1 cellular context compared by ENCODE assay signal in the genomic region with DNA sequence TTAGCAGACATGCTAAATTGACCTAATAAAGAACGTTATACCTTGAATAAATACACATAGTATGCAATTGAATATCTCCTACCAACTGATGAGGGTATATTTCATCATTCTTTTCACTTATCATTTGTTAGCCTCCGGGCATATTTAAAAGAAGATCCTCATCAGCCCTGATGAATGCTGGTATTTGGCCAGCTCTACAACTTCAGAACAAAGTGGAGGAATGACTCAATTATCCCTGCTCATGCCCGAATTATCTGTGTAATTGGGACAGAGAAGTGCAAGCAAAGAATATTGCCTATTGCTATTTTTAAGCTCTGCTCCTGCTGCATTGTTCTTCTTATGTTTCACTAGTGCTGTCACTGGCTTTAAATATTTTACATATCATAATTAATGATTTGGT.
TF ChIP-seq lines count a peak whose summit lies in the region.

No MANE protein-coding gene starts in this region.

TF ChIP-seq in SK-N-SH treated with all-trans-retinoic acid at 6 μM for 48 hours, 23 proteins besides CTCF, POLR2A, EP300 and RAD21 (continued from another document):
- TF ChIP-seq, protein P1, sequence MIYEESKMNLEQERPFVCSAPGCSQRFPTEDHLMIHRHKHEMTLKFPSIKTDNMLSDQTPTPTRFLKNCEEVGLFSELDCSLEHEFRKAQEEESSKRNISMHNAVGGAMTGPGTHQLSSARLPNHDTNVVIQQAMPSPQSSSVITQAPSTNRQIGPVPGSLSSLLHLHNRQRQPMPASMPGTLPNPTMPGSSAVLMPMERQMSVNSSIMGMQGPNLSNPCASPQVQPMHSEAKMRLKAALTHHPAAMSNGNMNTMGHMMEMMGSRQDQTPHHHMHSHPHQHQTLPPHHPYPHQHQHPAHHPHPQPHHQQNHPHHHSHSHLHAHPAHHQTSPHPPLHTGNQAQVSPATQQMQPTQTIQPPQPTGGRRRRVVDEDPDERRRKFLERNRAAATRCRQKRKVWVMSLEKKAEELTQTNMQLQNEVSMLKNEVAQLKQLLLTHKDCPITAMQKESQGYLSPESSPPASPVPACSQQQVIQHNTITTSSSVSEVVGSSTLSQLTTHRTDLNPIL (CRISPR knock-in tag; IDR thresholded peaks at IDR 0.05; ENCODE audit: low read depth) = no peak
- TF ChIP-seq ZFP30 (CRISPR knock-in tag; IDR thresholded peaks at IDR 0.05) = no peak
- TF ChIP-seq, protein P2, sequence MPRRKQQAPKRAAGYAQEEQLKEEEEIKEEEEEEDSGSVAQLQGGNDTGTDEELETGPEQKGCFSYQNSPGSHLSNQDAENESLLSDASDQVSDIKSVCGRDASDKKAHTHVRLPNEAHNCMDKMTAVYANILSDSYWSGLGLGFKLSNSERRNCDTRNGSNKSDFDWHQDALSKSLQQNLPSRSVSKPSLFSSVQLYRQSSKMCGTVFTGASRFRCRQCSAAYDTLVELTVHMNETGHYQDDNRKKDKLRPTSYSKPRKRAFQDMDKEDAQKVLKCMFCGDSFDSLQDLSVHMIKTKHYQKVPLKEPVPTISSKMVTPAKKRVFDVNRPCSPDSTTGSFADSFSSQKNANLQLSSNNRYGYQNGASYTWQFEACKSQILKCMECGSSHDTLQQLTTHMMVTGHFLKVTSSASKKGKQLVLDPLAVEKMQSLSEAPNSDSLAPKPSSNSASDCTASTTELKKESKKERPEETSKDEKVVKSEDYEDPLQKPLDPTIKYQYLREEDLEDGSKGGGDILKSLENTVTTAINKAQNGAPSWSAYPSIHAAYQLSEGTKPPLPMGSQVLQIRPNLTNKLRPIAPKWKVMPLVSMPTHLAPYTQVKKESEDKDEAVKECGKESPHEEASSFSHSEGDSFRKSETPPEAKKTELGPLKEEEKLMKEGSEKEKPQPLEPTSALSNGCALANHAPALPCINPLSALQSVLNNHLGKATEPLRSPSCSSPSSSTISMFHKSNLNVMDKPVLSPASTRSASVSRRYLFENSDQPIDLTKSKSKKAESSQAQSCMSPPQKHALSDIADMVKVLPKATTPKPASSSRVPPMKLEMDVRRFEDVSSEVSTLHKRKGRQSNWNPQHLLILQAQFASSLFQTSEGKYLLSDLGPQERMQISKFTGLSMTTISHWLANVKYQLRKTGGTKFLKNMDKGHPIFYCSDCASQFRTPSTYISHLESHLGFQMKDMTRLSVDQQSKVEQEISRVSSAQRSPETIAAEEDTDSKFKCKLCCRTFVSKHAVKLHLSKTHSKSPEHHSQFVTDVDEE (CRISPR knock-in tag; IDR thresholded peaks at IDR 0.05) = no peak
- TF ChIP-seq ESRRG (CRISPR knock-in tag; IDR thresholded peaks at IDR 0.05) = no peak
- TF ChIP-seq, protein P3, sequence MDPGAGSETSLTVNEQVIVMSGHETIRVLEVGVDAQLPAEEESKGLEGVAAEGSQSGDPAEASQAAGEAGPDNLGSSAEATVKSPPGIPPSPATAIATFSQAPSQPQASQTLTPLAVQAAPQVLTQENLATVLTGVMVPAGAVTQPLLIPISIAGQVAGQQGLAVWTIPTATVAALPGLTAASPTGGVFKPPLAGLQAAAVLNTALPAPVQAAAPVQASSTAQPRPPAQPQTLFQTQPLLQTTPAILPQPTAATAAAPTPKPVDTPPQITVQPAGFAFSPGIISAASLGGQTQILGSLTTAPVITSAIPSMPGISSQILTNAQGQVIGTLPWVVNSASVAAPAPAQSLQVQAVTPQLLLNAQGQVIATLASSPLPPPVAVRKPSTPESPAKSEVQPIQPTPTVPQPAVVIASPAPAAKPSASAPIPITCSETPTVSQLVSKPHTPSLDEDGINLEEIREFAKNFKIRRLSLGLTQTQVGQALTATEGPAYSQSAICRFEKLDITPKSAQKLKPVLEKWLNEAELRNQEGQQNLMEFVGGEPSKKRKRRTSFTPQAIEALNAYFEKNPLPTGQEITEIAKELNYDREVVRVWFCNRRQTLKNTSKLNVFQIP (CRISPR knock-in tag; IDR thresholded peaks at IDR 0.05; ENCODE audit: borderline replicate concordance, low read depth) = no peak
- TF ChIP-seq RARB (CRISPR knock-in tag; IDR thresholded peaks at IDR 0.05) = no peak
- TF ChIP-seq GLIS3 (CRISPR knock-in tag; IDR thresholded peaks at IDR 0.05) = no peak
- TF ChIP-seq TCF4 (CRISPR knock-in tag; IDR thresholded peaks at IDR 0.05; ENCODE audit: borderline replicate concordance) = no peak
- TF ChIP-seq BACH2 (CRISPR knock-in tag; IDR thresholded peaks at IDR 0.05; ENCODE audit: borderline replicate concordance) = no peak
- TF ChIP-seq PPARA (CRISPR knock-in tag; IDR thresholded peaks at IDR 0.05; ENCODE audit: borderline replicate concordance) = no peak
- no peak for TF ChIP-seq CSDC2 (CRISPR knock-in tag; IDR thresholded peaks at IDR 0.05)
- no peak for TF ChIP-seq ZC3H10 (CRISPR knock-in tag; IDR thresholded peaks at IDR 0.05)
- TF ChIP-seq, protein P4, sequence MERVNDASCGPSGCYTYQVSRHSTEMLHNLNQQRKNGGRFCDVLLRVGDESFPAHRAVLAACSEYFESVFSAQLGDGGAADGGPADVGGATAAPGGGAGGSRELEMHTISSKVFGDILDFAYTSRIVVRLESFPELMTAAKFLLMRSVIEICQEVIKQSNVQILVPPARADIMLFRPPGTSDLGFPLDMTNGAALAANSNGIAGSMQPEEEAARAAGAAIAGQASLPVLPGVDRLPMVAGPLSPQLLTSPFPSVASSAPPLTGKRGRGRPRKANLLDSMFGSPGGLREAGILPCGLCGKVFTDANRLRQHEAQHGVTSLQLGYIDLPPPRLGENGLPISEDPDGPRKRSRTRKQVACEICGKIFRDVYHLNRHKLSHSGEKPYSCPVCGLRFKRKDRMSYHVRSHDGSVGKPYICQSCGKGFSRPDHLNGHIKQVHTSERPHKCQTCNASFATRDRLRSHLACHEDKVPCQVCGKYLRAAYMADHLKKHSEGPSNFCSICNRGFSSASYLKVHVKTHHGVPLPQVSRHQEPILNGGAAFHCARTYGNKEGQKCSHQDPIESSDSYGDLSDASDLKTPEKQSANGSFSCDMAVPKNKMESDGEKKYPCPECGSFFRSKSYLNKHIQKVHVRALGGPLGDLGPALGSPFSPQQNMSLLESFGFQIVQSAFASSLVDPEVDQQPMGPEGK (CRISPR knock-in tag; IDR thresholded peaks at IDR 0.05; ENCODE audit: borderline replicate concordance) = no peak
